Comparison of ENCODE assay signal across 10 cellular contexts in the genomic region with DNA sequence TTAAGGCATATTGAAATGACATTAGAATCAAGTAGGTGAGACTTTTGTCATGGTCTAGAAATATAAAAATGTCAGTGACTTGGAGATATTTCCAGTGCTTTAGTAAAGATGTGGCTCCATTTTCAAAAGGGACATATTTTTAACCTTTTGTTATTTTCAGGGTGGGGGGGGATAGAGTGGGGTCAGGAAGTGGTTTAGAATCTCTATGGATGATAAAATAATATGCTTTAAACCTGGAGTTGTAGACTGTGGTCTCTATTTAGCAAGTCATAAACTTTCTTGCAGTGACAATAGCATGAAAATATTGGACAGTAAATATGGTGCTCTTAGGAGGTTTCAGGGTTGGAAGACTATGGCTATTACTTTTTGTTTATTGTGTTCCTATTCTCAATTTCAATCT. TPM values are rescaled to one million over a fixed set of nuclear protein-coding genes. Genes with fewer than 3 reads are reported as not detected.
DNase-seq lines count a peak whose midpoint lies in the region; ATAC-seq and TF ChIP-seq lines count a peak whose summit lies in the region.
"Had no signal": no experiment of that assay in that cellular context is flagged by ENCODE, and none has a peak within 500 bp of the region (broad histone marks: within the 10 kb centered on the region; RNA-seq: fewer than 3 reads in every experiment).

No MANE protein-coding gene starts in this region.

- ATAC-seq in stimulated activated naive CD8-positive, alpha-beta T cell treated with anti-CD3 and anti-CD28 coated beads, Interleukin-15, Interleukin-2, amounts not matched to agents 100 U/mL and 50 U/mL, for 24 hours, result no peak
- ATAC-seq in upper lobe of right lung (no peak), GM18519 (IDR thresholded peaks at IDR 0.05; ENCODE audit: low FRiP score, unreplicated experiment) (no peak), GM21825 (IDR thresholded peaks at IDR 0.05; ENCODE audit: unreplicated experiment) (no peak)

- no peak overlapping the region for H3K27ac ChIP-seq in upper lobe of right lung

- H3K4me1 ChIP-seq in upper lobe of right lung, result peaks cover 37% of the 10 kb centered on the region

- DNase-seq in stimulated activated naive CD8-positive, alpha-beta T cell treated with anti-CD3 and anti-CD28 coated beads, Interleukin-15, Interleukin-2, amounts not matched to agents 100 U/mL and 50 U/mL, for 24 hours, result no peak
- DNase-seq in T-helper 2 cell treated with Interferon-gamma antibody and Interleukin-4, amounts not matched to agents 5 μg/mL and 100 μg/mL, for 36 hours (ENCODE audit: low spot score), result no peak
- no peak for DNase-seq in fibroblast of villous mesenchyme (ENCODE audit: low read depth)
- no peak for DNase-seq in upper lobe of right lung
- no peak for DNase-seq in ACHN
- DNase-seq: activated gamma-delta T cell treated with Interleukin-2 at 50 U/mL for 16 hours, NCI-H187 treated with DMSO at 0.1 percent for 48 hours had no signal

- H3K27ac Mint-ChIP-seq in stimulated activated naive CD8-positive, alpha-beta T cell treated with anti-CD3 and anti-CD28 coated beads, Interleukin-15, Interleukin-2, amounts not matched to agents 100 ng/mL and 50 ng/mL, for 24 hours, result peak overlapping the region; percentile 99
- peak overlapping the region; percentile 99 for H3K27ac Mint-ChIP-seq in T-helper 2 cell treated with Interferon-gamma antibody and Interleukin-4, amounts not matched to agents 5 μg/mL and 100 μg/mL, for 36 hours

- no peaks in the 10 kb centered on the region for H3K36me3 ChIP-seq in upper lobe of right lung

- TF ChIP-seq CTCF in fibroblast of villous mesenchyme (IDR thresholded peaks at IDR 0.05; ENCODE audit: insufficient read depth, low read depth, low read length), result no peak
- TF ChIP-seq CTCF in upper lobe of right lung (IDR thresholded peaks at IDR 0.05), result no peak

- peak overlapping the region; percentile 31 for H3K4me3 ChIP-seq in fibroblast of villous mesenchyme (ENCODE audit: low read depth, low read length)
- peak overlapping the region; percentile 49 for H3K4me3 ChIP-seq in upper lobe of right lung

- peak overlapping the region; percentile 99 for H3K4me3 Mint-ChIP-seq in stimulated activated naive CD8-positive, alpha-beta T cell treated with anti-CD3 and anti-CD28 coated beads, Interleukin-15, Interleukin-2, amounts not matched to agents 100 ng/mL and 50 ng/mL, for 24 hours
- H3K4me3 Mint-ChIP-seq in T-helper 2 cell treated with Interferon-gamma antibody and Interleukin-4, amounts not matched to agents 5 μg/mL and 100 μg/mL, for 36 hours, result peak overlapping the region; percentile 100

- H3K27me3 Mint-ChIP-seq in stimulated activated naive CD8-positive, alpha-beta T cell treated with anti-CD3 and anti-CD28 coated beads, Interleukin-15, Interleukin-2, amounts not matched to agents 100 ng/mL and 50 ng/mL, for 24 hours, result no peaks in the 10 kb centered on the region
- no peaks in the 10 kb centered on the region for H3K27me3 Mint-ChIP-seq in T-helper 2 cell treated with Interferon-gamma antibody and Interleukin-4, amounts not matched to agents 5 μg/mL and 100 μg/mL, for 36 hours (ENCODE audit: low read depth)

- H3K9me3 Mint-ChIP-seq in stimulated activated naive CD8-positive, alpha-beta T cell treated with anti-CD3 and anti-CD28 coated beads, Interleukin-15, Interleukin-2, amounts not matched to agents 100 ng/mL and 50 ng/mL, for 24 hours, result no peaks in the 10 kb centered on the region
- H3K9me3 Mint-ChIP-seq in T-helper 2 cell treated with Interferon-gamma antibody and Interleukin-4, amounts not matched to agents 5 μg/mL and 100 μg/mL, for 36 hours, result no peaks in the 10 kb centered on the region

- H3K36me3 Mint-ChIP-seq in stimulated activated naive CD8-positive, alpha-beta T cell treated with anti-CD3 and anti-CD28 coated beads, Interleukin-15, Interleukin-2, amounts not matched to agents 100 ng/mL and 50 ng/mL, for 24 hours (ENCODE audit: low read depth), result peaks cover 48% of the 10 kb centered on the region
- H3K36me3 Mint-ChIP-seq in T-helper 2 cell treated with Interferon-gamma antibody and Interleukin-4, amounts not matched to agents 5 μg/mL and 100 μg/mL, for 36 hours (ENCODE audit: low read depth), result peaks cover 39% of the 10 kb centered on the region

- peaks cover 87% of the 10 kb centered on the region for H3K4me1 Mint-ChIP-seq in stimulated activated naive CD8-positive, alpha-beta T cell treated with anti-CD3 and anti-CD28 coated beads, Interleukin-15, Interleukin-2, amounts not matched to agents 100 ng/mL and 50 ng/mL, for 24 hours (ENCODE audit: low read depth)
- peaks cover 68% of the 10 kb centered on the region for H3K4me1 Mint-ChIP-seq in T-helper 2 cell treated with Interferon-gamma antibody and Interleukin-4, amounts not matched to agents 5 μg/mL and 100 μg/mL, for 36 hours (ENCODE audit: low read depth)

- no peaks in the 10 kb centered on the region for H3K27me3 ChIP-seq in upper lobe of right lung

- in situ Hi-C loops in ACHN (cut with HindIII; ENCODE audit: low pct_ligation_motif_present, low pct_unique_long_range_greater_than_20kb, low sequenced_read_pairs), result no loop called here

- no peaks in the 10 kb centered on the region for H3K9me3 ChIP-seq in upper lobe of right lung

- intact Hi-C loops in upper lobe of right lung (cut with DNase I), result no loop called here

RNA-seq across cellular contexts. Expression of a gene that starts 46.9 kb away (rescaled TPM):
- 158 and 180 TPM in 2 replicates for total RNA-seq in fibroblast of villous mesenchyme
- 5.6 TPM for total RNA-seq in upper lobe of right lung

RNA-seq across cellular contexts. Expression of a gene that starts 49.7 kb away (rescaled TPM):
- 39.0 and 48.4 TPM in 2 replicates for total RNA-seq in fibroblast of villous mesenchyme
- total RNA-seq in upper lobe of right lung, result 49.2 TPM

Comparison
In these comparisons a context has a peak if more than half of its experiments do, and no peak if none do; other contexts are left out.
1. RNA of a gene that starts 46.9 kb away (total RNA-seq): 158 to 180 TPM in fibroblast of villous mesenchyme; 5.6 TPM in upper lobe of right lung (single experiment); every median in the first group is over 10 times any median in the second.